20 cellular contexts compared by ENCODE assay signal in the genomic region with DNA sequence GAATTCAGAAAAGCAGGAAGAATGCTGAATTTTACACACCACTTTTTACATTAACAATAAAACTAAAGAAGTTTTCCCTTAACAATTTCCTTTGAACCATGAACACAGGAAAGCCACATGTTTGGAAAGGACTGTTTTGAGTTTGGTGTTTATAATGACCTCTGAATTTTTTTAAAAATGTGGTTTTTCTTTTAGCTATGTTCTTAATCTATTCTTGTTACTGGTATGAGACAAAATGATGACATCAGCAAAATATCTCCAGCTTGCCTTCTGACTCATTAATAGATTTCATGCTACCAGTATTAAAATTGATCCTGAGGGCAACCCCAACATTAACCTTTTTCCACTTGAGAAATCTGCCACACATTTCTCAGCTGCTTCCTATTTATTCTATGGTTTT.
DNase-seq lines count a peak whose midpoint lies in the region; ATAC-seq, FAIRE-seq and TF ChIP-seq lines count a peak whose summit lies in the region.
"Had no signal": no experiment of that assay in that cellular context is flagged by ENCODE, and none has a peak within 500 bp of the region (broad histone marks: within the 10 kb centered on the region; RNA-seq: fewer than 3 reads in every experiment).

No MANE protein-coding gene starts in this region.

- FAIRE-seq in astrocyte (lab: Jason Lieb, UNC) = peak; percentile 81

- no peak overlapping the region for H3K9ac ChIP-seq in astrocyte (ENCODE audit: low read length)

- no peak for ATAC-seq in activated naive CD4-positive, alpha-beta T cell treated with anti-CD3 and anti-CD28 coated beads, Interleukin-2, amount 50 U/mL, for 72 hours
- ATAC-seq in HG03520 (IDR thresholded peaks at IDR 0.05; ENCODE audit: unreplicated experiment) = no peak
- ATAC-seq: pancreas had no signal

- peaks cover 9% of the 10 kb centered on the region for H4K20me1 ChIP-seq in astrocyte (ENCODE audit: insufficient read depth, low read length)

- H3K9me3 ChIP-seq in astrocyte (ENCODE audit: insufficient read depth, low read depth, low read length) = no peaks in the 10 kb centered on the region
- H3K9me3 ChIP-seq: pancreas had no signal

- H3K79me2 ChIP-seq in astrocyte (ENCODE audit: insufficient read depth, low read length) = no peaks in the 10 kb centered on the region

- no peaks in the 10 kb centered on the region for H3K27me3 Mint-ChIP-seq in astrocyte (ENCODE audit: low read depth, unreplicated experiment)

- H2AFZ ChIP-seq in astrocyte (ENCODE audit: low read depth, low read length) = no peak overlapping the region

- peak overlapping the region; percentile 34 for H3K4me2 ChIP-seq in astrocyte (ENCODE audit: low read length)

- H3K27me3 ChIP-seq in astrocyte (ENCODE audit: insufficient read depth, low read length) = no peaks in the 10 kb centered on the region
- H3K27me3 ChIP-seq: pancreas had no signal

- no peak overlapping the region for H3K4me3 ChIP-seq in astrocyte (ENCODE audit: insufficient read depth, low read depth, low read length)
- no peak overlapping the region for H3K4me3 ChIP-seq in fibroblast of mammary gland (ENCODE audit: control insufficient read depth, low read depth, low read length)
- H3K4me3 ChIP-seq in skeletal muscle cell (ENCODE audit: low read depth, low read length) = no peak overlapping the region
- H3K4me3 ChIP-seq: pancreas, skin epidermis had no signal

- H3K36me3 Mint-ChIP-seq in astrocyte (ENCODE audit: low read depth, unreplicated experiment) = no peaks in the 10 kb centered on the region
- peaks cover 4 to 6% of the 10 kb centered on the region in 2 donors for H3K36me3 Mint-ChIP-seq in activated naive CD4-positive, alpha-beta T cell treated with anti-CD3 and anti-CD28 coated beads, Interleukin-2, amount 50 U/mL, for 72 hours

- no peaks in the 10 kb centered on the region for H3K9me3 Mint-ChIP-seq in astrocyte (ENCODE audit: unreplicated experiment)
- peaks cover 3 to 5% of the 10 kb centered on the region in 2 donors for H3K9me3 Mint-ChIP-seq in activated naive CD4-positive, alpha-beta T cell treated with anti-CD3 and anti-CD28 coated beads, Interleukin-2, amount 50 U/mL, for 72 hours
- H3K9me3 Mint-ChIP-seq: endodermal cell had no signal

- no peak overlapping the region for H3K27ac ChIP-seq in astrocyte (ENCODE audit: low read depth, low read length)
- H3K27ac ChIP-seq: C4-2B, pancreas, RWPE1, skin epidermis had no signal

- no peaks in the 10 kb centered on the region for H3K36me3 ChIP-seq in astrocyte (ENCODE audit: insufficient read depth, low read length)
- H3K36me3 ChIP-seq: pancreas had no signal

- H3K4me1 ChIP-seq in astrocyte (ENCODE audit: insufficient read depth, low read length) = peaks cover 9% of the 10 kb centered on the region

- peak overlapping the region; percentile 75 for H3K27ac Mint-ChIP-seq in astrocyte (ENCODE audit: unreplicated experiment)
- H3K27ac Mint-ChIP-seq in activated naive CD4-positive, alpha-beta T cell treated with anti-CD3 and anti-CD28 coated beads, Interleukin-2, amount 50 U/mL, for 72 hours = no peak overlapping the region
- H3K27ac Mint-ChIP-seq: endodermal cell had no signal

- DNase-seq in GM04503 (ENCODE audit: low read depth) (peak; percentile 31), astrocyte (ENCODE audit: low read depth) (peak; percentile 86), fibroblast of mammary gland (ENCODE audit: low read depth) (peak; percentile 66), skeletal muscle cell (ENCODE audit: low read depth) (peak; percentile 60), DMS79 (lab: John Stamatoyannopoulos, UW) (no peak)
- DNase-seq in activated naive CD4-positive, alpha-beta T cell treated with anti-CD3 and anti-CD28 coated beads, Interleukin-2, amount 50 U/mL, for 72 hours (ENCODE audit: low spot score in 2 of 2) = no peak
- DNase-seq in stimulated activated CD4-positive, alpha-beta T cell treated with anti-CD3 and anti-CD28 coated beads, Interleukin-4, amount 100 ng/mL, for 1 hour = no peak
- DNase-seq: activated CD4-positive, alpha-beta T cell treated with anti-CD3 and anti-CD28 coated beads for 4 hours; activated effector memory CD4-positive, alpha-beta T cell treated with Interleukin-2 at 50 U/mL for 16 hours; amygdala; cerebellar nuclear complex; endodermal cell; glutamatergic neuron; NCI-H1930; NCI-H446; pancreas had no signal

- H3K4me3 Mint-ChIP-seq in astrocyte (ENCODE audit: unreplicated experiment) = no peak overlapping the region
- H3K4me3 Mint-ChIP-seq: endodermal cell had no signal

- peaks cover 14% of the 10 kb centered on the region for H3K4me1 Mint-ChIP-seq in astrocyte (ENCODE audit: low read depth, unreplicated experiment)
- H3K4me1 Mint-ChIP-seq: endodermal cell had no signal

- TF ChIP-seq CTCF in astrocyte (IDR thresholded peaks at IDR 0.05; ENCODE audit: insufficient read depth, low read depth, low read length) (no peak), fibroblast of mammary gland (conservative IDR thresholded peaks at IDR 0.05; ENCODE audit: control insufficient read depth, insufficient read depth, low read depth, low read length) (no peak)

Comparison
In these comparisons a context has a peak if more than half of its experiments do, and no peak if none do; other contexts are left out.
1. DNase-seq: peak in GM04503 (single experiment), astrocyte (single experiment), fibroblast of mammary gland (single experiment) and skeletal muscle cell (single experiment); none in DMS79 (single experiment), activated naive CD4-positive, alpha-beta T cell treated with anti-CD3 and anti-CD28 coated beads, Interleukin-2, amount 50 U/mL, for 72 hours (0 of 2) and stimulated activated CD4-positive, alpha-beta T cell treated with anti-CD3 and anti-CD28 coated beads, Interleukin-4, amount 100 ng/mL, for 1 hour (single experiment).